Comparison of ENCODE assay signal across 10 cellular contexts in genomic region chr9:93185261-93186150, GRCh38. TPM values are rescaled to one million over a fixed set of nuclear protein-coding genes. Genes with fewer than 3 reads are reported as not detected.
A peak's percentile ranks its signal among the peaks of the same experiment; 100 is the strongest.
DNase-seq lines count a peak whose midpoint lies in the region; ATAC-seq lines count a peak whose summit lies in the region.
"Had no signal": no experiment of that assay in that cellular context is flagged by ENCODE, and none has a peak within 500 bp of the region (broad histone marks: within the 10 kb centered on the region; RNA-seq: fewer than 3 reads in every experiment).

No MANE protein-coding gene starts in this region.

- H3K4me3 Mint-ChIP-seq in naive B cell = peak overlapping the region; percentile 19 to 89 (median 60)

- H3K9me3 Mint-ChIP-seq in naive B cell = no peaks in the 10 kb centered on the region

- peaks cover 6 to 22% (median 14%) of the 10 kb centered on the region in 3 donors for H3K4me1 Mint-ChIP-seq in naive B cell

- peak overlapping the region; percentile 77 for H3K4me3 ChIP-seq in BLaER1

- ATAC-seq in naive B cell (ENCODE audit: low read depth in 2 of 2) (no peak), GM18498 (IDR thresholded peaks at IDR 0.05; ENCODE audit: unreplicated experiment) (no peak), HG02852 (IDR thresholded peaks at IDR 0.05; ENCODE audit: unreplicated experiment) (no peak)

- H3K27ac ChIP-seq in BLaER1 = peak overlapping the region; percentile 56; the same call in 1 of the 2 replicates
- peak overlapping the region; percentile 69 for H3K27ac ChIP-seq in cingulate gyrus (ENCODE audit: low read depth, low read length)

- no peaks in the 10 kb centered on the region for H3K9me3 ChIP-seq in BLaER1

- peak overlapping the region; percentile 57; the same call in 1 of the 2 replicates for H3K9ac ChIP-seq in BLaER1

- peak; percentile 43 for DNase-seq in ELF-1 (ENCODE audit: low read depth, low spot score)
- no peak for DNase-seq in naive B cell
- DNase-seq in Kasumi-1 (lab: John Stamatoyannopoulos, UW) = no peak
- no peak for DNase-seq in EL
- DNase-seq: activated CD8-positive, alpha-beta memory T cell treated with anti-CD3 and anti-CD28 coated beads, Interleukin-2, amount 50 U/mL, for 4 hours; SHP77 treated with DMSO at 0.1 percent for 48 hours had no signal

- H3K27ac Mint-ChIP-seq in naive B cell = no peak overlapping the region

- H3K27me3 ChIP-seq in BLaER1 = peaks cover 5% of the 10 kb centered on the region; the same call in 1 of the 2 replicates

- H3K36me3 ChIP-seq in BLaER1 = peaks cover 6% of the 10 kb centered on the region; the same call in 1 of the 2 replicates

- peaks cover 63% of the 10 kb centered on the region for H3K4me1 ChIP-seq in BLaER1

- H3K4me2 ChIP-seq in BLaER1 = peak overlapping the region; percentile 99

- peaks cover 16 to 55% (median 43%) of the 10 kb centered on the region in 3 donors for H3K27me3 Mint-ChIP-seq in naive B cell

- no peaks in the 10 kb centered on the region for H3K36me3 Mint-ChIP-seq in naive B cell

- H4K20me1 ChIP-seq in BLaER1 = peaks cover 29% of the 10 kb centered on the region

RNA-seq across cellular contexts. Expression of gene WNK2, which starts 1.6 kb away (rescaled TPM):
- not detected for polyA plus RNA-seq in naive B cell (ENCODE audit: low read depth in 6 of 6)

RNA-seq across cellular contexts. Expression of gene NINJ1, which starts 51.5 kb away (rescaled TPM):
- polyA plus RNA-seq in naive B cell (ENCODE audit: low read depth in 6 of 6) = 10 to 100 TPM in 1 of 6 donors, 1 to 10 TPM in 5; 4.3 to 14.2 (median 7.1) TPM
